2 cellular contexts compared by ENCODE assay signal in genomic region chr16:11307639-11308492, GRCh38.
TF ChIP-seq lines count a peak whose summit lies in the region.

No MANE protein-coding gene starts in this region.

TF ChIP-seq in GM12891, 5 proteins besides CTCF, POLR2A, EP300 and RAD21:
- TF ChIP-seq SPI1 (IDR thresholded peaks at IDR 0.05; ENCODE audit: low read depth, low read length) (0 out of 2 replicates have a peak, but pooled peaks have one; percentile 8), TAF1 (IDR thresholded peaks at IDR 0.05; ENCODE audit: low read depth, low read length) (no peak)

TF ChIP-seq in WTC11, 78 proteins besides CTCF, POLR2A, EP300 and RAD21:
- TF ChIP-seq CDX4 (CRISPR knock-in tag; IDR thresholded peaks at IDR 0.05; ENCODE audit: borderline replicate concordance) (no peak), ZNF423 (CRISPR knock-in tag; IDR thresholded peaks at IDR 0.05) (no peak), MYBL2 (CRISPR knock-in tag; IDR thresholded peaks at IDR 0.05) (no peak), ZNF121 (CRISPR knock-in tag; IDR thresholded peaks at IDR 0.05) (peak; percentile 56; the same call in 1 of the 2 replicates), ATF6 (CRISPR knock-in tag; IDR thresholded peaks at IDR 0.05) (no peak), JUN (CRISPR knock-in tag; IDR thresholded peaks at IDR 0.05) (no peak)
